20 cellular contexts compared by ENCODE assay signal in genomic region chr12:85630851-85631250, GRCh38.
DNase-seq lines count a peak whose midpoint lies in the region; ATAC-seq, FAIRE-seq and TF ChIP-seq lines count a peak whose summit lies in the region.
"Had no signal": no experiment of that assay in that cellular context is flagged by ENCODE, and none has a peak within 500 bp of the region (broad histone marks: within the 10 kb centered on the region; RNA-seq: fewer than 3 reads in every experiment).

No MANE protein-coding gene starts in this region.

- no peaks in the 10 kb centered on the region for H3K9me2 ChIP-seq in SK-N-SH

- no peak for TF ChIP-seq RAD21 in SK-N-SH (IDR thresholded peaks at IDR 0.05; ENCODE audit: low read length)

- H3K27me3 ChIP-seq in SK-N-SH (ENCODE audit: insufficient read depth) (no peaks in the 10 kb centered on the region), osteoblast (ENCODE audit: insufficient read depth, low read length) (no peaks in the 10 kb centered on the region)
- H3K27me3 ChIP-seq: BLaER1 had no signal

- CTCF ChIA-PET in SK-N-SH (lab: Yijun Ruan, JAX): no interaction called here

- H3K4me3 ChIP-seq in SK-N-SH (ENCODE audit: low read depth in 2 of 2, low read length in 1 of 2): no peak overlapping the region
- no peak overlapping the region for H3K4me3 ChIP-seq in osteoblast (ENCODE audit: insufficient read depth, low read length)
- H3K4me3 ChIP-seq: A549, BLaER1, K562 had no signal

- no peak for ATAC-seq in SK-N-SH treated with all-trans-retinoic acid at 6 μM for 48 hours
- no peak for ATAC-seq in GM18520 (IDR thresholded peaks at IDR 0.05; ENCODE audit: unreplicated experiment)
- ATAC-seq: A549, K562 had no signal

- H3K36me3 ChIP-seq in SK-N-SH (replicated peaks in 1 of 2; ENCODE audit: control insufficient read depth in 1 of 2, insufficient read depth in 2 of 2, low read length in 1 of 2) (no peaks in the 10 kb centered on the region), osteoblast (ENCODE audit: insufficient read depth, low read length) (no peaks in the 10 kb centered on the region)
- H3K36me3 ChIP-seq: BLaER1 had no signal

- TF ChIP-seq EP300 in SK-N-SH (IDR thresholded peaks at IDR 0.05; ENCODE audit: borderline replicate concordance in 1 of 2, low read depth in 1 of 2, low read length in 1 of 2): peak in 1 of 2 experiments; percentile 44; a peak in 1 of 4 replicates

- no peak for TF ChIP-seq CTCF in SK-N-SH (IDR thresholded peaks at IDR 0.05)
- TF ChIP-seq CTCF in osteoblast (IDR thresholded peaks at IDR 0.05; ENCODE audit: extremely low read depth, low read depth, low read length): no peak

- no peak overlapping the region for H2AFZ ChIP-seq in SK-N-SH (ENCODE audit: low read depth)
- no peak overlapping the region for H2AFZ ChIP-seq in osteoblast (ENCODE audit: low read length)

- FAIRE-seq in urothelium cell line (lab: Jason Lieb, UNC): no peak
- FAIRE-seq: A549, GM12891, GM18507, H1, K562 had no signal

- H3K27ac ChIP-seq in SK-N-SH (ENCODE audit: low read depth in 2 of 2, low read length in 1 of 2) (no peak overlapping the region), osteoblast (ENCODE audit: low read depth, low read length) (no peak overlapping the region)
- H3K27ac ChIP-seq: 22Rv1, A549, BLaER1, HL-60 had no signal

- no peaks in the 10 kb centered on the region for H3K9me3 ChIP-seq in SK-N-SH
- H3K9me3 ChIP-seq in osteoblast (ENCODE audit: low read depth, low read length): no peaks in the 10 kb centered on the region
- H3K9me3 ChIP-seq: A549, BLaER1 had no signal

- peaks cover 26% of the 10 kb centered on the region for H3F3A ChIP-seq in SK-N-SH (replicated peaks; ENCODE audit: insufficient read depth)

- DNase-seq in SK-N-SH (no peak), HCEC 1CT (peak; percentile 32), RKO (ENCODE audit: low spot score) (peak; percentile 12), osteoblast (ENCODE audit: insufficient read length, low spot score, missing footprints) (peak; percentile 14), DMS79 treated with DMSO at 0.1 percent for 48 hours (lab: John Stamatoyannopoulos, UW) (no peak), urothelium cell line (ENCODE audit: low spot score) (no peak)
- DNase-seq: CD4-positive, alpha-beta memory T cell; DMS153; DMS79; H9 had no signal

- WGBS in SK-N-SH (ENCODE audit: low lambda C conversion rate): 45% methylated on average over 2 of the region's 2 CpGs

- H4K20me1 ChIP-seq in SK-N-SH (ENCODE audit: insufficient read depth) (no peaks in the 10 kb centered on the region), osteoblast (ENCODE audit: insufficient read depth, low read length) (no peaks in the 10 kb centered on the region)
- H4K20me1 ChIP-seq: BLaER1 had no signal

- no peak overlapping the region for H3K4me2 ChIP-seq in SK-N-SH
- H3K4me2 ChIP-seq in osteoblast (ENCODE audit: insufficient read depth, low read length): no peak overlapping the region
- H3K4me2 ChIP-seq: A549, BLaER1 had no signal

- POLR2A ChIA-PET in SK-N-SH (lab: Yijun Ruan, JAX): no interaction called here

- H3K79me2 ChIP-seq in SK-N-SH (ENCODE audit: insufficient read depth) (no peaks in the 10 kb centered on the region), osteoblast (ENCODE audit: insufficient read depth, low read length) (no peaks in the 10 kb centered on the region)

- peaks cover 0 to 24% of the 10 kb centered on the region in 2 experiments; a peak in 2 of 4 replicates for H3K4me1 ChIP-seq in SK-N-SH (ENCODE audit: control insufficient read depth in 1 of 2, insufficient read depth in 2 of 2, low read depth in 1 of 2, low read length in 1 of 2)
- H3K4me1 ChIP-seq in osteoblast (ENCODE audit: insufficient read depth, low read length): peaks cover 25% of the 10 kb centered on the region
- H3K4me1 ChIP-seq: BLaER1 had no signal

- no peak overlapping the region for H3K9ac ChIP-seq in SK-N-SH
- H3K9ac ChIP-seq: BLaER1 had no signal

TF ChIP-seq in SK-N-SH, 30 proteins besides CTCF, POLR2A, EP300 and RAD21 (continues in another document):
- TF ChIP-seq JUND (IDR thresholded peaks at IDR 0.05): 0 out of 2 replicates have a peak, but pooled peaks have one; percentile 17
- TF ChIP-seq, protein P1, sequence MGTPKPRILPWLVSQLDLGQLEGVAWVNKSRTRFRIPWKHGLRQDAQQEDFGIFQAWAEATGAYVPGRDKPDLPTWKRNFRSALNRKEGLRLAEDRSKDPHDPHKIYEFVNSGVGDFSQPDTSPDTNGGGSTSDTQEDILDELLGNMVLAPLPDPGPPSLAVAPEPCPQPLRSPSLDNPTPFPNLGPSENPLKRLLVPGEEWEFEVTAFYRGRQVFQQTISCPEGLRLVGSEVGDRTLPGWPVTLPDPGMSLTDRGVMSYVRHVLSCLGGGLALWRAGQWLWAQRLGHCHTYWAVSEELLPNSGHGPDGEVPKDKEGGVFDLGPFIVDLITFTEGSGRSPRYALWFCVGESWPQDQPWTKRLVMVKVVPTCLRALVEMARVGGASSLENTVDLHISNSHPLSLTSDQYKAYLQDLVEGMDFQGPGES (IDR thresholded peaks at IDR 0.05; ENCODE audit: low read depth, low read length): no peak
- no peak for TF ChIP-seq POLR2AphosphoS5 (IDR thresholded peaks at IDR 0.05; ENCODE audit: low read depth, low read length)
- no peak for TF ChIP-seq NRF1 (IDR thresholded peaks at IDR 0.05; ENCODE audit: low read depth, low read length)
- TF ChIP-seq, protein P2, sequence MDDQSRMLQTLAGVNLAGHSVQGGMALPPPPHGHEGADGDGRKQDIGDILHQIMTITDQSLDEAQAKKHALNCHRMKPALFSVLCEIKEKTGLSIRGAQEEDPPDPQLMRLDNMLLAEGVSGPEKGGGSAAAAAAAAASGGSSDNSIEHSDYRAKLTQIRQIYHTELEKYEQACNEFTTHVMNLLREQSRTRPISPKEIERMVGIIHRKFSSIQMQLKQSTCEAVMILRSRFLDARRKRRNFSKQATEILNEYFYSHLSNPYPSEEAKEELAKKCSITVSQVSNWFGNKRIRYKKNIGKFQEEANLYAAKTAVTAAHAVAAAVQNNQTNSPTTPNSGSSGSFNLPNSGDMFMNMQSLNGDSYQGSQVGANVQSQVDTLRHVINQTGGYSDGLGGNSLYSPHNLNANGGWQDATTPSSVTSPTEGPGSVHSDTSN (IDR thresholded peaks at IDR 0.05): 0 out of 2 replicates have a peak, but pooled peaks have one; percentile 11
- peak; percentile 48; the same call in 1 of the 2 replicates for TF ChIP-seq FOSL2 (IDR thresholded peaks at IDR 0.05; ENCODE audit: borderline replicate concordance, low read depth)

TF ChIP-seq in SK-N-SH treated with all-trans-retinoic acid at 6 μM for 48 hours, 23 proteins besides CTCF, POLR2A, EP300 and RAD21 (continues in another document):
- no peak for TF ChIP-seq PPARA (CRISPR knock-in tag; IDR thresholded peaks at IDR 0.05; ENCODE audit: borderline replicate concordance)
- no peak for TF ChIP-seq ESRRG (CRISPR knock-in tag; IDR thresholded peaks at IDR 0.05)
- TF ChIP-seq ZNF8 (CRISPR knock-in tag; IDR thresholded peaks at IDR 0.05): no peak
- no peak for TF ChIP-seq ARNTL (CRISPR knock-in tag; IDR thresholded peaks at IDR 0.05; ENCODE audit: borderline replicate concordance, low read depth)
- no peak for TF ChIP-seq TOX (CRISPR knock-in tag; IDR thresholded peaks at IDR 0.05; ENCODE audit: borderline replicate concordance)
- no peak for TF ChIP-seq ZNF565 (CRISPR knock-in tag; conservative IDR thresholded peaks at IDR 0.05; ENCODE audit: low read depth)
- TF ChIP-seq, protein P3, sequence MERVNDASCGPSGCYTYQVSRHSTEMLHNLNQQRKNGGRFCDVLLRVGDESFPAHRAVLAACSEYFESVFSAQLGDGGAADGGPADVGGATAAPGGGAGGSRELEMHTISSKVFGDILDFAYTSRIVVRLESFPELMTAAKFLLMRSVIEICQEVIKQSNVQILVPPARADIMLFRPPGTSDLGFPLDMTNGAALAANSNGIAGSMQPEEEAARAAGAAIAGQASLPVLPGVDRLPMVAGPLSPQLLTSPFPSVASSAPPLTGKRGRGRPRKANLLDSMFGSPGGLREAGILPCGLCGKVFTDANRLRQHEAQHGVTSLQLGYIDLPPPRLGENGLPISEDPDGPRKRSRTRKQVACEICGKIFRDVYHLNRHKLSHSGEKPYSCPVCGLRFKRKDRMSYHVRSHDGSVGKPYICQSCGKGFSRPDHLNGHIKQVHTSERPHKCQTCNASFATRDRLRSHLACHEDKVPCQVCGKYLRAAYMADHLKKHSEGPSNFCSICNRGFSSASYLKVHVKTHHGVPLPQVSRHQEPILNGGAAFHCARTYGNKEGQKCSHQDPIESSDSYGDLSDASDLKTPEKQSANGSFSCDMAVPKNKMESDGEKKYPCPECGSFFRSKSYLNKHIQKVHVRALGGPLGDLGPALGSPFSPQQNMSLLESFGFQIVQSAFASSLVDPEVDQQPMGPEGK (CRISPR knock-in tag; IDR thresholded peaks at IDR 0.05; ENCODE audit: borderline replicate concordance): no peak
- no peak for TF ChIP-seq TCF4 (CRISPR knock-in tag; IDR thresholded peaks at IDR 0.05; ENCODE audit: borderline replicate concordance)
- no peak for TF ChIP-seq ISL1 (CRISPR knock-in tag; IDR thresholded peaks at IDR 0.05)
- TF ChIP-seq OSR1 (CRISPR knock-in tag; IDR thresholded peaks at IDR 0.05): no peak
- no peak for TF ChIP-seq ZC3H10 (CRISPR knock-in tag; IDR thresholded peaks at IDR 0.05)
- no peak for TF ChIP-seq CSDC2 (CRISPR knock-in tag; IDR thresholded peaks at IDR 0.05)
- TF ChIP-seq, protein P4, sequence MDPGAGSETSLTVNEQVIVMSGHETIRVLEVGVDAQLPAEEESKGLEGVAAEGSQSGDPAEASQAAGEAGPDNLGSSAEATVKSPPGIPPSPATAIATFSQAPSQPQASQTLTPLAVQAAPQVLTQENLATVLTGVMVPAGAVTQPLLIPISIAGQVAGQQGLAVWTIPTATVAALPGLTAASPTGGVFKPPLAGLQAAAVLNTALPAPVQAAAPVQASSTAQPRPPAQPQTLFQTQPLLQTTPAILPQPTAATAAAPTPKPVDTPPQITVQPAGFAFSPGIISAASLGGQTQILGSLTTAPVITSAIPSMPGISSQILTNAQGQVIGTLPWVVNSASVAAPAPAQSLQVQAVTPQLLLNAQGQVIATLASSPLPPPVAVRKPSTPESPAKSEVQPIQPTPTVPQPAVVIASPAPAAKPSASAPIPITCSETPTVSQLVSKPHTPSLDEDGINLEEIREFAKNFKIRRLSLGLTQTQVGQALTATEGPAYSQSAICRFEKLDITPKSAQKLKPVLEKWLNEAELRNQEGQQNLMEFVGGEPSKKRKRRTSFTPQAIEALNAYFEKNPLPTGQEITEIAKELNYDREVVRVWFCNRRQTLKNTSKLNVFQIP (CRISPR knock-in tag; IDR thresholded peaks at IDR 0.05; ENCODE audit: borderline replicate concordance, low read depth): no peak
- no peak for TF ChIP-seq GLIS3 (CRISPR knock-in tag; IDR thresholded peaks at IDR 0.05)
- no peak for TF ChIP-seq ZFP30 (CRISPR knock-in tag; IDR thresholded peaks at IDR 0.05)

Comparison
In these comparisons a context has a peak if more than half of its experiments do, and no peak if none do; other contexts are left out.
1. DNase-seq: peak in HCEC 1CT (single experiment), RKO (single experiment) and osteoblast (single experiment); none in SK-N-SH (single experiment), DMS79 treated with DMSO at 0.1 percent for 48 hours (single experiment) and urothelium cell line (single experiment).